ENCODE assay signal across 8 cellular contexts in the genomic region with DNA sequence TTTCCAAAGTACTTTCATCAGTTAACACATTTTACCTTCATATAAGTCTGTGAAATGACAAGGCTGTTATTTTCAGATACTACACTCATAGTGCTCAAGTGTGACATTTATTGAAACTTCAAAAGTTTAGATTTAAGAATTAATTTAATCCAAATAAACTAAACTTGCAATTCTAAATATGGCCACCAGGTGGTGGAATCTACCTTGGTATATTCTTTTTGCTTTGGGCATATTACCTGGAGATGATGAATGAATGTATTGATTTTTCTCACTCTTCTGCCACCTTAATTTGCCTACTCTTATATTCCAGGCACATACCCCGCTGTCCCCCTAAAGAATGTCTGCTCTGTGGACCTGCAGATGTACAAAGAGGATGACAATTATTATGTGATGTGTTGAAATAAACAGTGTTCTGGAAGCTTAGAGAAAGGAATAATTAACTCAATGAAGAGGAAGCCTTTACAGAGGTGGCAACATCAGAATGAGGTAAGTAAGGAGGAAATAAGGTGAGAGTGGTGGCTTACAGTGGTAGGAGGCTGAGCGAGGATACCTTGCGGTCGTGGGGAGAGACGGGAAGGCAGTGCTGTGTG.
A peak's percentile ranks its signal among the peaks of the same experiment; 100 is the strongest.
DNase-seq lines count a peak whose midpoint lies in the region; ATAC-seq, FAIRE-seq and TF ChIP-seq lines count a peak whose summit lies in the region.

No MANE protein-coding gene starts in this region.

- no peak overlapping the region for H3K9ac ChIP-seq in Karpas-422 (ENCODE audit: low read length)

- no peak overlapping the region for H2AFZ ChIP-seq in Karpas-422 (ENCODE audit: low read length)

- TF ChIP-seq POLR2A in upper lobe of left lung (IDR thresholded peaks at IDR 0.05) = no peak

- H3K9me3 ChIP-seq in Karpas-422 (ENCODE audit: low read length) = no peaks in the 10 kb centered on the region
- peaks cover 0 to 11% (median 10%) of the 10 kb centered on the region in 4 donors for H3K9me3 ChIP-seq in upper lobe of left lung

- FAIRE-seq in TTC549 (lab: Jason Lieb, UNC) = peak; percentile 49

- no peak overlapping the region for H3K4me3 ChIP-seq in Karpas-422 (ENCODE audit: low read length)
- H3K4me3 ChIP-seq in upper lobe of left lung = no peak overlapping the region

- no peaks in the 10 kb centered on the region for H3K4me1 ChIP-seq in Karpas-422 (ENCODE audit: low read length)
- no peaks in the 10 kb centered on the region for H3K4me1 ChIP-seq in upper lobe of left lung

- DNase-seq in DMS 273 (lab: John Stamatoyannopoulos, UW; ENCODE audit: unreplicated experiment) (peak; percentile 81), Karpas-422 (peak; percentile 82), glomerular visceral epithelial cell (ENCODE audit: extremely low spot score) (peak; percentile 54), upper lobe of left lung (no peak), NOMO-1 treated with dmso at 0.1 percent for 144 hours (lab: John Stamatoyannopoulos, UW; ENCODE audit: unreplicated experiment) (no peak)
- no peak for DNase-seq in activated CD4-positive, alpha-beta T cell treated with anti-CD3 and anti-CD28 coated beads for 1 hour

- H3K27me3 ChIP-seq in Karpas-422 (ENCODE audit: low read length) = no peaks in the 10 kb centered on the region
- no peaks in the 10 kb centered on the region for H3K27me3 ChIP-seq in upper lobe of left lung

- H3K27ac ChIP-seq in Karpas-422 (ENCODE audit: low read length) = no peak overlapping the region
- H3K27ac ChIP-seq in upper lobe of left lung = no peak overlapping the region

- H3K36me3 ChIP-seq in Karpas-422 (ENCODE audit: insufficient read depth, low read length) = no peaks in the 10 kb centered on the region
- H3K36me3 ChIP-seq in upper lobe of left lung = no peaks in the 10 kb centered on the region

- TF ChIP-seq EP300 in upper lobe of left lung (IDR thresholded peaks at IDR 0.05) = no peak

- no peaks in the 10 kb centered on the region for H4K20me1 ChIP-seq in Karpas-422 (ENCODE audit: insufficient read depth, low read depth, low read length)

- peak; percentile 28 to 69 (median 64) for TF ChIP-seq CTCF in upper lobe of left lung (IDR thresholded peaks at IDR 0.05)

- no peak overlapping the region for H3K4me2 ChIP-seq in Karpas-422 (ENCODE audit: low read depth, low read length, poor library complexity, severe bottlenecking)

- no peak for ATAC-seq in upper lobe of left lung (ENCODE audit: low FRiP score in 2 of 2)
- ATAC-seq in HG03469 (IDR thresholded peaks at IDR 0.05; ENCODE audit: unreplicated experiment) = no peak

- no peaks in the 10 kb centered on the region for H3K9me2 ChIP-seq in Karpas-422 (replicated peaks; ENCODE audit: insufficient read depth, low read length)

- 61 to 76% methylated on average over 5 of the region's 5 CpGs for WGBS in upper lobe of left lung, 2 donors

- no peaks in the 10 kb centered on the region for H3K79me2 ChIP-seq in Karpas-422 (ENCODE audit: low read length)

Comparison
In these comparisons a context has a peak if more than half of its experiments do, and no peak if none do; other contexts are left out.
1. DNase-seq: peak in DMS 273 (single experiment), Karpas-422 (single experiment) and glomerular visceral epithelial cell (single experiment); none in upper lobe of left lung (0 of 2), activated CD4-positive, alpha-beta T cell treated with anti-CD3 and anti-CD28 coated beads for 1 hour (single experiment) and NOMO-1 treated with dmso at 0.1 percent for 144 hours (single experiment).